Comparison of ENCODE assay signal across 22 cellular contexts in genomic region chr17:80316431-80316830, GRCh38. TPM values are rescaled to one million over a fixed set of nuclear protein-coding genes. Genes with fewer than 3 reads are reported as not detected.
DNase-seq lines count a peak whose midpoint lies in the region; ATAC-seq and TF ChIP-seq lines count a peak whose summit lies in the region.
"Had no signal": no experiment of that assay in that cellular context is flagged by ENCODE, and none has a peak within 500 bp of the region (broad histone marks: within the 10 kb centered on the region; RNA-seq: fewer than 3 reads in every experiment).

No MANE protein-coding gene starts in this region.

- H3K9me3 ChIP-seq in naive thymus-derived CD4-positive, alpha-beta T cell (ENCODE audit: control insufficient read depth in 2 of 3, low read length in 3 of 3), result no peaks in the 10 kb centered on the region
- H3K9me3 ChIP-seq: HAP-1, lower lobe of right lung, stomach, tibial artery had no signal

- peaks cover 18 to 91% (median 57%) of the 10 kb centered on the region in 3 experiments for H3K36me3 ChIP-seq in naive thymus-derived CD4-positive, alpha-beta T cell (ENCODE audit: control insufficient read depth in 2 of 3, insufficient read depth in 3 of 3, low read length in 3 of 3)

- no peak overlapping the region for H3K27ac ChIP-seq in naive thymus-derived CD4-positive, alpha-beta T cell (ENCODE audit: low read depth, low read length)
- H3K27ac ChIP-seq: C4-2B, lower lobe of right lung, stomach, tibial artery, VCaP had no signal

- H3K36me3 Mint-ChIP-seq in activated T-cell treated with anti-CD3 and anti-CD28 coated beads, Interleukin-2, amount 50 U/mL, for 72 hours (ENCODE audit: insufficient read depth in 2 of 2), result peaks cover 20 to 57% of the 10 kb centered on the region in 2 donors
- peaks cover 84% of the 10 kb centered on the region for H3K36me3 Mint-ChIP-seq in activated T-helper 17 cell treated with anti-CD3 and anti-CD28 coated beads, Interleukin-2, amount 50 U/mL, for 72 hours (ENCODE audit: low read depth)
- H3K36me3 Mint-ChIP-seq in naive thymus-derived CD4-positive, alpha-beta T cell, result peaks cover 17 to 67% (median 48%) of the 10 kb centered on the region in 5 donors
- peaks cover 81% of the 10 kb centered on the region for H3K36me3 Mint-ChIP-seq in stimulated activated memory B cell treated with anti-CD40 and anti-IgM and Interleukin-4, amounts not matched to agents 10 μg/mL and 1 μg/mL and 100 μg/mL, for 72 hours
- H3K36me3 Mint-ChIP-seq in MCF 10A (ENCODE audit: insufficient read depth, unreplicated experiment), result peaks cover 74% of the 10 kb centered on the region
- peaks cover 85% of the 10 kb centered on the region for H3K36me3 Mint-ChIP-seq in effector memory CD8-positive, alpha-beta T cell (ENCODE audit: insufficient read depth)

- H3K27me3 Mint-ChIP-seq in activated T-cell treated with anti-CD3 and anti-CD28 coated beads, Interleukin-2, amount 50 U/mL, for 72 hours (ENCODE audit: low read depth), result no peaks in the 10 kb centered on the region
- H3K27me3 Mint-ChIP-seq in activated T-helper 17 cell treated with anti-CD3 and anti-CD28 coated beads, Interleukin-2, amount 50 U/mL, for 72 hours, result no peaks in the 10 kb centered on the region
- no peaks in the 10 kb centered on the region for H3K27me3 Mint-ChIP-seq in naive thymus-derived CD4-positive, alpha-beta T cell
- H3K27me3 Mint-ChIP-seq in stimulated activated memory B cell treated with anti-CD40 and anti-IgM and Interleukin-4, amounts not matched to agents 10 μg/mL and 1 μg/mL and 100 μg/mL, for 72 hours, result no peaks in the 10 kb centered on the region
- H3K27me3 Mint-ChIP-seq in MCF 10A (ENCODE audit: insufficient read depth, unreplicated experiment), result no peaks in the 10 kb centered on the region
- no peaks in the 10 kb centered on the region for H3K27me3 Mint-ChIP-seq in effector memory CD8-positive, alpha-beta T cell

- POLR2A ChIA-PET in naive thymus-derived CD4-positive, alpha-beta T cell (lab: Charles Lee), result no interaction called here
- POLR2A ChIA-PET in MCF 10A (lab: Yijun Ruan, JAX), result interaction anchor here (0.6 kb wide), 1 partner anchor 10 kb away, joined by 3 read pairs; no protein-coding TSS in a partner anchor

- H3K4me1 ChIP-seq in naive thymus-derived CD4-positive, alpha-beta T cell (ENCODE audit: control insufficient read depth in 2 of 2, insufficient read depth in 2 of 2, low read length in 2 of 2), result no peaks in the 10 kb centered on the region
- H3K4me1 ChIP-seq: HAP-1, lower lobe of right lung, stomach, tibial artery had no signal

- no peaks in the 10 kb centered on the region for H3K4me1 Mint-ChIP-seq in activated T-cell treated with anti-CD3 and anti-CD28 coated beads, Interleukin-2, amount 50 U/mL, for 72 hours (ENCODE audit: low read depth)
- H3K4me1 Mint-ChIP-seq in activated T-helper 17 cell treated with anti-CD3 and anti-CD28 coated beads, Interleukin-2, amount 50 U/mL, for 72 hours, result peaks cover 8% of the 10 kb centered on the region
- H3K4me1 Mint-ChIP-seq in naive thymus-derived CD4-positive, alpha-beta T cell, result peaks cover 0 to 16% (median 0%) of the 10 kb centered on the region in 7 donors
- no peaks in the 10 kb centered on the region for H3K4me1 Mint-ChIP-seq in stimulated activated memory B cell treated with anti-CD40 and anti-IgM and Interleukin-4, amounts not matched to agents 10 μg/mL and 1 μg/mL and 100 μg/mL, for 72 hours
- H3K4me1 Mint-ChIP-seq in MCF 10A (ENCODE audit: insufficient read depth, unreplicated experiment), result no peaks in the 10 kb centered on the region
- H3K4me1 Mint-ChIP-seq in effector memory CD8-positive, alpha-beta T cell (ENCODE audit: low read depth in 2 of 2), result peaks cover 16% of the 10 kb centered on the region in 2 donors

- ATAC-seq in activated T-cell treated with anti-CD3 and anti-CD28 coated beads, Interleukin-2, amount 50 U/mL, for 72 hours (replicated peaks in 1 of 2), result peak in 1 of 2 donors; percentile 16
- no peak for ATAC-seq in activated T-helper 17 cell treated with anti-CD3 and anti-CD28 coated beads, Interleukin-2, amount 50 U/mL, for 72 hours (replicated peaks)
- ATAC-seq in naive thymus-derived CD4-positive, alpha-beta T cell, result no peak
- ATAC-seq in stimulated activated memory B cell treated with anti-CD40 and anti-IgM and Interleukin-4, amounts not matched to agents 10 μg/mL and 1 μg/mL and 100 μg/mL, for 72 hours, result no peak
- no peak for ATAC-seq in effector memory CD8-positive, alpha-beta T cell (replicated peaks)
- ATAC-seq: HepG2 had no signal

- no TSS peak for BruUV-seq in MCF 10A (replicated peaks; lab: Mats Ljungman, UMichigan)

- intact Hi-C loops in naive thymus-derived CD4-positive, alpha-beta T cell (cut with micrococcal nuclease), result no loop called here
- intact Hi-C loops in MCF 10A (cut with micrococcal nuclease), result no loop called here

- CTCF ChIA-PET in naive thymus-derived CD4-positive, alpha-beta T cell (lab: Charles Lee), result no interaction called here
- CTCF ChIA-PET in MCF 10A (lab: Yijun Ruan, JAX), result no interaction called here

- H3K4me3 ChIP-seq in naive thymus-derived CD4-positive, alpha-beta T cell (ENCODE audit: low read length), result no peak overlapping the region
- H3K4me3 ChIP-seq: HAP-1, lower lobe of right lung, stomach, tibial artery had no signal

- peak overlapping the region; percentile 68 for H3K27ac Mint-ChIP-seq in activated T-cell treated with anti-CD3 and anti-CD28 coated beads, Interleukin-2, amount 50 U/mL, for 72 hours
- H3K27ac Mint-ChIP-seq in activated T-helper 17 cell treated with anti-CD3 and anti-CD28 coated beads, Interleukin-2, amount 50 U/mL, for 72 hours, result peak overlapping the region; percentile 88
- H3K27ac Mint-ChIP-seq in naive thymus-derived CD4-positive, alpha-beta T cell, result peak overlapping the region in 7 of 9 donors; percentile 12 to 62 (median 43)
- H3K27ac Mint-ChIP-seq in stimulated activated memory B cell treated with anti-CD40 and anti-IgM and Interleukin-4, amounts not matched to agents 10 μg/mL and 1 μg/mL and 100 μg/mL, for 72 hours, result peak overlapping the region; percentile 42
- H3K27ac Mint-ChIP-seq in MCF 10A (ENCODE audit: low read depth, unreplicated experiment), result no peak overlapping the region
- H3K27ac Mint-ChIP-seq in effector memory CD8-positive, alpha-beta T cell, result peak overlapping the region in 1 of 2 donors; percentile 33

- TF ChIP-seq CTCF in MCF 10A (IDR thresholded peaks at IDR 0.05; ENCODE audit: unreplicated experiment), result no peak

- no peak for DNase-seq in activated T-cell treated with anti-CD3 and anti-CD28 coated beads, Interleukin-2, amount 50 U/mL, for 72 hours
- no peak for DNase-seq in activated T-cell treated with anti-CD3 and anti-CD28 coated beads, Interleukin-2, amount 50 U/mL, for 48 hours
- DNase-seq in naive thymus-derived CD4-positive, alpha-beta T cell, result no peak
- DNase-seq in MCF 10A (ENCODE audit: unreplicated experiment), result no peak
- no peak for DNase-seq in NOMO-1 treated with dmso at 0.1 percent for 144 hours (lab: John Stamatoyannopoulos, UW; ENCODE audit: unreplicated experiment)
- DNase-seq in effector memory CD8-positive, alpha-beta T cell, result no peak
- DNase-seq: activated CD4-positive, alpha-beta T cell treated with anti-CD3 and anti-CD28 coated beads, Interleukin-2, amount 50 U/mL, for 1 hour; kidney glomerular epithelial cell; lower lobe of right lung; NCI-H1930; NCI-H526 treated with DMSO at 0.1 percent for 48 hours; retina; stimulated activated CD4-positive, alpha-beta T cell treated with anti-CD3 and anti-CD28 coated beads, Interleukin-4, amount 100 ng/mL, for 1 hour; stomach had no signal

- H3K9me3 Mint-ChIP-seq in activated T-cell treated with anti-CD3 and anti-CD28 coated beads, Interleukin-2, amount 50 U/mL, for 72 hours, result peaks cover 0 to 2% of the 10 kb centered on the region in 2 donors
- H3K9me3 Mint-ChIP-seq in activated T-helper 17 cell treated with anti-CD3 and anti-CD28 coated beads, Interleukin-2, amount 50 U/mL, for 72 hours, result no peaks in the 10 kb centered on the region
- H3K9me3 Mint-ChIP-seq in naive thymus-derived CD4-positive, alpha-beta T cell, result peaks cover 0 to 11% (median 2%) of the 10 kb centered on the region in 11 donors
- peaks cover 10% of the 10 kb centered on the region for H3K9me3 Mint-ChIP-seq in stimulated activated memory B cell treated with anti-CD40 and anti-IgM and Interleukin-4, amounts not matched to agents 10 μg/mL and 1 μg/mL and 100 μg/mL, for 72 hours
- H3K9me3 Mint-ChIP-seq in MCF 10A (ENCODE audit: unreplicated experiment), result no peaks in the 10 kb centered on the region
- peaks cover 0 to 2% of the 10 kb centered on the region in 2 donors for H3K9me3 Mint-ChIP-seq in effector memory CD8-positive, alpha-beta T cell
- H3K9me3 Mint-ChIP-seq: activated naive CD4-positive, alpha-beta T cell treated with anti-CD3 and anti-CD28 coated beads, Interleukin-2, amount 50 U/mL, for 72 hours had no signal

- H3K27me3 ChIP-seq in naive thymus-derived CD4-positive, alpha-beta T cell (ENCODE audit: control insufficient read depth in 2 of 2, insufficient read depth in 2 of 2, low read length in 2 of 2), result no peaks in the 10 kb centered on the region
- H3K27me3 ChIP-seq: stomach, tibial artery had no signal

- no peak overlapping the region for H3K4me3 Mint-ChIP-seq in activated T-cell treated with anti-CD3 and anti-CD28 coated beads, Interleukin-2, amount 50 U/mL, for 72 hours
- no peak overlapping the region for H3K4me3 Mint-ChIP-seq in activated T-helper 17 cell treated with anti-CD3 and anti-CD28 coated beads, Interleukin-2, amount 50 U/mL, for 72 hours
- H3K4me3 Mint-ChIP-seq in naive thymus-derived CD4-positive, alpha-beta T cell, result no peak overlapping the region
- H3K4me3 Mint-ChIP-seq in stimulated activated memory B cell treated with anti-CD40 and anti-IgM and Interleukin-4, amounts not matched to agents 10 μg/mL and 1 μg/mL and 100 μg/mL, for 72 hours, result no peak overlapping the region
- H3K4me3 Mint-ChIP-seq in MCF 10A (ENCODE audit: unreplicated experiment), result no peak overlapping the region
- no peak overlapping the region for H3K4me3 Mint-ChIP-seq in effector memory CD8-positive, alpha-beta T cell

RNA-seq across cellular contexts. Expression of gene RNF213, which starts 55.8 kb away (rescaled TPM):
- 100 to 1,000 TPM; 546 to 651 TPM for total RNA-seq in activated T-cell treated with anti-CD3 and anti-CD28 coated beads, Interleukin-2, amount 50 U/mL, for 72 hours
- 1,000 to 10,000 TPM; 1,022 to 1,405 TPM for total RNA-seq in activated T-helper 17 cell treated with anti-CD3 and anti-CD28 coated beads, Interleukin-2, amount 50 U/mL, for 72 hours
- total RNA-seq in naive thymus-derived CD4-positive, alpha-beta T cell, result 100 to 1,000 TPM; 317 to 775 (median 426) TPM
- polyA plus RNA-seq in naive thymus-derived CD4-positive, alpha-beta T cell, result 10 to 100 TPM; 33.3 to 49.6 TPM
- 50.5 and 67.5 TPM in 2 replicates for total RNA-seq in MCF 10A (2022)
